ENCODE assay signal across 1 cellular context in genomic region chr10:96719205-96719604, GRCh38.
TF ChIP-seq lines count a peak whose summit lies in the region.

No MANE protein-coding gene starts in this region.

TF ChIP-seq in K562, 482 proteins besides CTCF, POLR2A, EP300 and RAD21 (continued from another document):
- TF ChIP-seq THRB (CRISPR knock-in tag; conservative IDR thresholded peaks at IDR 0.05) (no peak), GABPB2 (CRISPR knock-in tag; conservative IDR thresholded peaks at IDR 0.05) (no peak), SMARCA5 (IDR thresholded peaks at IDR 0.05) (no peak), ZNF764 (CRISPR knock-in tag; IDR thresholded peaks at IDR 0.05; ENCODE audit: low read depth) (no peak), ZNF445 (CRISPR knock-in tag; IDR thresholded peaks at IDR 0.05; ENCODE audit: low read depth) (no peak)
